In genomic region chr3:12832350-12833225, GRCh38 we compare ENCODE assay signal across 1 cellular context.
TF ChIP-seq lines count a peak whose summit lies in the region.

No MANE protein-coding gene starts in this region.

TF ChIP-seq in GM12878, 131 proteins besides CTCF, POLR2A, EP300 and RAD21:
- TF ChIP-seq POLR2AphosphoS2 (IDR thresholded peaks at IDR 0.05; ENCODE audit: low read depth, low read length) (0 out of 2 replicates have a peak, but pooled peaks have one; percentile 47), SUPT20H (IDR thresholded peaks at IDR 0.05; ENCODE audit: borderline replicate concordance, control insufficient read depth, low read depth, low read length) (no peak), POLR2AphosphoS5 (IDR thresholded peaks at IDR 0.05; ENCODE audit: low read length) (peak; percentile 14; the same call in 1 of the 2 replicates)
